In genomic region chr1:65165269-65166002, GRCh38 we compare ENCODE assay signal across 10 cellular contexts. TPM values are rescaled to one million over a fixed set of nuclear protein-coding genes. Genes with fewer than 3 reads are reported as not detected.
A peak's percentile ranks its signal among the peaks of the same experiment; 100 is the strongest.
DNase-seq lines count a peak whose midpoint lies in the region; ATAC-seq and TF ChIP-seq lines count a peak whose summit lies in the region.
"Had no signal": no experiment of that assay in that cellular context is flagged by ENCODE, and none has a peak within 500 bp of the region (broad histone marks: within the 10 kb centered on the region; RNA-seq: fewer than 3 reads in every experiment).

No MANE protein-coding gene starts in this region.

- H3K4me1 Mint-ChIP-seq in nephron, result peaks cover 35% of the 10 kb centered on the region
- H3K4me1 Mint-ChIP-seq in effector memory CD8-positive, alpha-beta T cell (ENCODE audit: low read depth in 2 of 2), result no peaks in the 10 kb centered on the region

- H3K4me1 ChIP-seq in uterus (no peaks in the 10 kb centered on the region), Peyer's patch (no peaks in the 10 kb centered on the region)

- H3K4me3 ChIP-seq in uterus, result no peak overlapping the region
- no peak overlapping the region for H3K4me3 ChIP-seq in Peyer's patch

- peak overlapping the region in 2 of 3 experiments; percentile 17 to 51 for H3K27ac Mint-ChIP-seq in nephron
- H3K27ac Mint-ChIP-seq in effector memory CD8-positive, alpha-beta T cell, result peak overlapping the region in 1 of 2 donors; percentile 2
- H3K27ac Mint-ChIP-seq: activated naive CD8-positive, alpha-beta T cell treated with anti-CD3 and anti-CD28 coated beads, Interleukin-2, amount 10 ng/mL, durations not matched to agents 7 days and 5 days had no signal

- no peaks in the 10 kb centered on the region for H3K36me3 Mint-ChIP-seq in nephron (ENCODE audit: low read depth)
- no peaks in the 10 kb centered on the region for H3K36me3 Mint-ChIP-seq in effector memory CD8-positive, alpha-beta T cell (ENCODE audit: insufficient read depth)

- no peaks in the 10 kb centered on the region for H3K27me3 Mint-ChIP-seq in nephron (ENCODE audit: low read depth)
- H3K27me3 Mint-ChIP-seq in effector memory CD8-positive, alpha-beta T cell, result peaks cover 18 to 22% of the 10 kb centered on the region in 2 donors
- H3K27me3 Mint-ChIP-seq: activated naive CD8-positive, alpha-beta T cell treated with anti-CD3 and anti-CD28 coated beads, Interleukin-2, amount 10 ng/mL, durations not matched to agents 7 days and 5 days had no signal

- H3K27me3 ChIP-seq in uterus, result no peaks in the 10 kb centered on the region
- H3K27me3 ChIP-seq in Peyer's patch, result no peaks in the 10 kb centered on the region

- no peaks in the 10 kb centered on the region for H3K9me3 Mint-ChIP-seq in nephron
- H3K9me3 Mint-ChIP-seq in effector memory CD8-positive, alpha-beta T cell, result no peaks in the 10 kb centered on the region
- H3K9me3 Mint-ChIP-seq: activated naive CD8-positive, alpha-beta T cell treated with anti-CD3 and anti-CD28 coated beads, Interleukin-2, amount 10 ng/mL, durations not matched to agents 7 days and 5 days had no signal

- intact Hi-C loops in uterus (cut with DNase I; ENCODE audit: low total_unique reads), result no loop called here

- H3K36me3 ChIP-seq in uterus (no peaks in the 10 kb centered on the region), Peyer's patch (no peaks in the 10 kb centered on the region)

- no peak overlapping the region for H3K4me3 Mint-ChIP-seq in nephron
- H3K4me3 Mint-ChIP-seq in effector memory CD8-positive, alpha-beta T cell, result no peak overlapping the region
- H3K4me3 Mint-ChIP-seq: activated naive CD8-positive, alpha-beta T cell treated with anti-CD3 and anti-CD28 coated beads, Interleukin-2, amount 10 ng/mL, durations not matched to agents 7 days and 5 days had no signal

- TF ChIP-seq CTCF in nephron (IDR thresholded peaks at IDR 0.05; ENCODE audit: unreplicated experiment in 3 of 3) (no peak), uterus (IDR thresholded peaks at IDR 0.05) (no peak), Peyer's patch (IDR thresholded peaks at IDR 0.05) (no peak)

- H3K27ac ChIP-seq in uterus, result no peak overlapping the region
- no peak overlapping the region for H3K27ac ChIP-seq in Peyer's patch
- H3K27ac ChIP-seq: KMS-11 had no signal

- DNase-seq in NCI-H82 treated with DMSO at 0.1 percent for 48 hours (lab: John Stamatoyannopoulos, UW; ENCODE audit: unreplicated experiment) (peak; percentile 19), uterus (no peak), Peyer's patch (no peak), NCI-H69 (lab: John Stamatoyannopoulos, UW) (no peak)
- DNase-seq in effector memory CD8-positive, alpha-beta T cell, result no peak
- DNase-seq: activated naive CD8-positive, alpha-beta T cell treated with anti-CD3 and anti-CD28 coated beads, Interleukin-2, amount 10 ng/mL, durations not matched to agents 7 days and 5 days had no signal

- ATAC-seq in GM19035 (IDR thresholded peaks at IDR 0.05; ENCODE audit: unreplicated experiment) (peak; percentile 71), HG02870 (IDR thresholded peaks at IDR 0.05; ENCODE audit: unreplicated experiment) (peak; percentile 68)
- ATAC-seq in effector memory CD8-positive, alpha-beta T cell (replicated peaks), result no peak

- H3K9me3 ChIP-seq in uterus (no peaks in the 10 kb centered on the region), Peyer's patch (no peaks in the 10 kb centered on the region)

- no peak for TF ChIP-seq POLR2A in uterus (IDR thresholded peaks at IDR 0.05)
- no peak for TF ChIP-seq POLR2A in Peyer's patch (IDR thresholded peaks at IDR 0.05)

RNA-seq across cellular contexts. Expression of gene AK4, which starts 17.4 kb away (rescaled TPM):
- total RNA-seq in uterus, result 10 to 100 TPM in 3 of 4 donors, 1 to 10 TPM in 1; 9.5 to 31.5 (median 18.5) TPM
- 10 to 100 TPM in 1 of 4 donors, 1 to 10 TPM in 3; 4.8 to 12.2 (median 6.8) TPM for total RNA-seq in Peyer's patch
